Comparison of ENCODE assay signal across 1 cellular context in the genomic region with DNA sequence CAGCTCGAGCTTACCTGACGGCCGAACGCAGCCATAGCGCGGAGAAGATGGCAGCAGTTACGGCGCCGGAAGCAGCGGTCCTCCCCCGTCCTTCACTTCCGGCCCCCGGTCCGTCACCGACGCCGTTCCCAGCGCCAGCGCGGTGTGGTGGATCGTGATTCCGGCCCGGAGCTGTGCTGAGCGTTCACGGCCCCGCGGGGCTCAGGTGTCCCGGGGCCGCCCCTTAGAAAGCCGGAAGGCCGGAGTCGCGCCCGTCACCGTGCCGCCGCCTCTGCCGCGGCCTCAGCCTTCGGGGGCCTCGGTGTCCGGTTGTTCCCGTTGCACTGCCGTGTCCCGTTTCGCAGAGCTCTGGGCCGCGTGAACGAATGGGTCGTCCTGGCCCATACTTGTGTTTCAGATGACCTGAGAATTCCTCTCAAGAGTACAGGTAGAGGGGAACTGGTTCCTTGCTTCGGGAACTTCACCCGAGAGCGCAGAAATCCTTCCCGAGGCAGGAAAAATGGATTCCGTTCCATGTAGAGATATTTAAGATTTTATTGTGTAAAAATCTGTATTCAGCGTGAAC.
TF ChIP-seq lines count a peak whose summit lies in the region.

A gene with protein sequence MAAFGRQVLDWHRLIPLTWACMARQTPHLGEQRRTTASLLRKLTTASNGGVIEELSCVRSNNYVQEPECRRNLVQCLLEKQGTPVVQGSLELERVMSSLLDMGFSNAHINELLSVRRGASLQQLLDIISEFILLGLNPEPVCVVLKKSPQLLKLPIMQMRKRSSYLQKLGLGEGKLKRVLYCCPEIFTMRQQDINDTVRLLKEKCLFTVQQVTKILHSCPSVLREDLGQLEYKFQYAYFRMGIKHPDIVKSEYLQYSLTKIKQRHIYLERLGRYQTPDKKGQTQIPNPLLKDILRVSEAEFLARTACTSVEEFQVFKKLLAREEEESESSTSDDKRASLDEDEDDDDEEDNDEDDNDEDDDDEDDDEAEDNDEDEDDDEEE (minus strand): TSS at position 49 of the 565 bp plus-strand sequence. CDS start 14 bp downstream, at position 35.

TF ChIP-seq in neural cell, 6 proteins besides CTCF, POLR2A, EP300 and RAD21 (continued from another document):
- TF ChIP-seq POLR2AphosphoS5 (IDR thresholded peaks at IDR 0.05) (peak; percentile 96), MXI1 (conservative IDR thresholded peaks at IDR 0.05; ENCODE audit: poor library complexity, severe bottlenecking) (peak; percentile 83)
TF ChIP-seq in neural cell: peak in this region for 5.
